ENCODE assay signal across 1 cellular context in genomic region chr4:38154251-38154650, GRCh38.
TF ChIP-seq lines count a peak whose summit lies in the region.

No MANE protein-coding gene starts in this region.

TF ChIP-seq in HepG2, 621 proteins besides CTCF, POLR2A, EP300 and RAD21 (continued from another document):
- TF ChIP-seq CAMTA2 (CRISPR knock-in tag; IDR thresholded peaks at IDR 0.05; ENCODE audit: borderline replicate concordance) (no peak), GMEB1 (CRISPR knock-in tag; IDR thresholded peaks at IDR 0.05; ENCODE audit: borderline replicate concordance) (no peak), RARA (CRISPR knock-in tag; IDR thresholded peaks at IDR 0.05) (no peak), BCLAF1 (IDR thresholded peaks at IDR 0.05) (no peak), GATAD2A (CRISPR knock-in tag; IDR thresholded peaks at IDR 0.05) (no peak), ZNF3 (CRISPR knock-in tag; IDR thresholded peaks at IDR 0.05) (no peak), ZNF891 (CRISPR knock-in tag; IDR thresholded peaks at IDR 0.05) (no peak), ZNF780A (CRISPR knock-in tag; IDR thresholded peaks at IDR 0.05) (no peak)
- TF ChIP-seq, protein P1, sequence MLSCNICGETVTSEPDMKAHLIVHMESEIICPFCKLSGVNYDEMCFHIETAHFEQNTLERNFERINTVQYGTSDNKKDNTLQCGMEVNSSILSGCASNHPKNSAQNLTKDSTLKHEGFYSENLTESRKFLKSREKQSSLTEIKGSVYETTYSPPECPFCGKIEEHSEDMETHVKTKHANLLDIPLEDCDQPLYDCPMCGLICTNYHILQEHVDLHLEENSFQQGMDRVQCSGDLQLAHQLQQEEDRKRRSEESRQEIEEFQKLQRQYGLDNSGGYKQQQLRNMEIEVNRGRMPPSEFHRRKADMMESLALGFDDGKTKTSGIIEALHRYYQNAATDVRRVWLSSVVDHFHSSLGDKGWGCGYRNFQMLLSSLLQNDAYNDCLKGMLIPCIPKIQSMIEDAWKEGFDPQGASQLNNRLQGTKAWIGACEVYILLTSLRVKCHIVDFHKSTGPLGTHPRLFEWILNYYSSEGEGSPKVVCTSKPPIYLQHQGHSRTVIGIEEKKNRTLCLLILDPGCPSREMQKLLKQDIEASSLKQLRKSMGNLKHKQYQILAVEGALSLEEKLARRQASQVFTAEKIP (CRISPR knock-in tag; IDR thresholded peaks at IDR 0.05; ENCODE audit: borderline replicate concordance) = no peak
